18 cellular contexts compared by ENCODE assay signal in genomic region chr6:52015953-52016352, GRCh38.
"Had no signal": no experiment of that assay in that cellular context is flagged by ENCODE, and none has a peak within 500 bp of the region (broad histone marks: within the 10 kb centered on the region; RNA-seq: fewer than 3 reads in every experiment).

No MANE protein-coding gene starts in this region.

- DNase-seq: activated CD4-positive, alpha-beta T cell treated with anti-CD3 and anti-CD28 coated beads, Interleukin-2, amount 50 U/mL, for 1 hour; activated effector memory CD4-positive, alpha-beta T cell treated with anti-CD3 and anti-CD28 coated beads, Interleukin-2, amount 50 U/mL, for 16 hours; activated T-cell treated with anti-CD3 and anti-CD28 coated beads, Interleukin-2, amount 50 U/mL, for 1 hour; amniotic stem cell; body of pancreas; effector memory CD4-positive, alpha-beta T cell; gastrocnemius medialis; heart right ventricle; islet precursor cell; left lung; nucleus accumbens; spleen; stimulated activated CD4-positive, alpha-beta T cell treated with anti-CD3 and anti-CD28 coated beads, Interleukin-1b, Interleukin-23, amount 100 ng/mL, for 48 hours; stimulated activated naive CD8-positive, alpha-beta T cell treated with anti-CD3 and anti-CD28 coated beads, Interleukin-15, Interleukin-2, amounts not matched to agents 100 U/mL and 50 U/mL, for 24 hours had no signal

- H3K27ac ChIP-seq: body of pancreas, gastrocnemius medialis, heart right ventricle, left lung, spleen, suprapubic skin had no signal

- ATAC-seq: activated naive CD4-positive, alpha-beta T cell treated with anti-CD3 and anti-CD28 coated beads, Interleukin-2, amount 50 U/mL, for 72 hours; body of pancreas; gastrocnemius medialis; heart right ventricle; left lung; natural killer cell treated with Interleukin-12 subunit alpha and Interleukin-12 subunit beta and Interleukin-15 and Interleukin-18, amount 100 ng/mL, for 72 hours; sciatic nerve; stimulated activated naive CD8-positive, alpha-beta T cell treated with anti-CD3 and anti-CD28 coated beads, Interleukin-15, Interleukin-2, amounts not matched to agents 100 U/mL and 50 U/mL, for 24 hours had no signal
